ENCODE assay signal across 1 cellular context in the genomic region with DNA sequence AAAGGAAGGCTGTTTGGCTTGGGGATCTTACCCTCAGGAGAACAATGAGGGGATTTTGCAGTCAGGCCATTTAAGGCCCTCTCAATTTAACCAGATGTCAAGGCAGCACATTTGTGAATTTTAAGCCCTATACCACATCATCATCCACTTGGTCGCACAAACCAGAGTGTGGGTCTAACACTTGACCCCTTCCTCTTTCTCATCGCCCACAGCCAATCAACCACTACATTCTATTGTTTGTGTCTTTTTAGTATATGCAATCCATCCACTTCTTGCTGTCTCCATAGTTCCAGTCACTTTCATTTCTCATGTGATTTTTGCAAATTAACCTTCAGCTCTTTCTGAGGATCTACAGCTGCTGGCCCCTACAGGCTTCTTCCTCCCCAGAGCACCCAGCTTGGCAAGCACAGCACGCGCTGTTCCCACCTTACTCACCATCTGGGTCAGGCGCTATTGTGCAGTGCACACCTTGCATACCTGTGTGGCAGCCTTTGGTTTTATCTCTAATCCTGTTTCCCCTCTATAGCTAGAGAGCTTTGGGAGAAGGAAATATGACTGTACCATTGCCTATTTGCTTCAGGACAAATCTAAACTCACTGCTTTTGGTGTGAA.
TF ChIP-seq lines count a peak whose summit lies in the region.

No MANE protein-coding gene starts in this region.

TF ChIP-seq in GM23338, 12 proteins besides CTCF, POLR2A, EP300 and RAD21 (continued from another document):
- TF ChIP-seq, protein P1, sequence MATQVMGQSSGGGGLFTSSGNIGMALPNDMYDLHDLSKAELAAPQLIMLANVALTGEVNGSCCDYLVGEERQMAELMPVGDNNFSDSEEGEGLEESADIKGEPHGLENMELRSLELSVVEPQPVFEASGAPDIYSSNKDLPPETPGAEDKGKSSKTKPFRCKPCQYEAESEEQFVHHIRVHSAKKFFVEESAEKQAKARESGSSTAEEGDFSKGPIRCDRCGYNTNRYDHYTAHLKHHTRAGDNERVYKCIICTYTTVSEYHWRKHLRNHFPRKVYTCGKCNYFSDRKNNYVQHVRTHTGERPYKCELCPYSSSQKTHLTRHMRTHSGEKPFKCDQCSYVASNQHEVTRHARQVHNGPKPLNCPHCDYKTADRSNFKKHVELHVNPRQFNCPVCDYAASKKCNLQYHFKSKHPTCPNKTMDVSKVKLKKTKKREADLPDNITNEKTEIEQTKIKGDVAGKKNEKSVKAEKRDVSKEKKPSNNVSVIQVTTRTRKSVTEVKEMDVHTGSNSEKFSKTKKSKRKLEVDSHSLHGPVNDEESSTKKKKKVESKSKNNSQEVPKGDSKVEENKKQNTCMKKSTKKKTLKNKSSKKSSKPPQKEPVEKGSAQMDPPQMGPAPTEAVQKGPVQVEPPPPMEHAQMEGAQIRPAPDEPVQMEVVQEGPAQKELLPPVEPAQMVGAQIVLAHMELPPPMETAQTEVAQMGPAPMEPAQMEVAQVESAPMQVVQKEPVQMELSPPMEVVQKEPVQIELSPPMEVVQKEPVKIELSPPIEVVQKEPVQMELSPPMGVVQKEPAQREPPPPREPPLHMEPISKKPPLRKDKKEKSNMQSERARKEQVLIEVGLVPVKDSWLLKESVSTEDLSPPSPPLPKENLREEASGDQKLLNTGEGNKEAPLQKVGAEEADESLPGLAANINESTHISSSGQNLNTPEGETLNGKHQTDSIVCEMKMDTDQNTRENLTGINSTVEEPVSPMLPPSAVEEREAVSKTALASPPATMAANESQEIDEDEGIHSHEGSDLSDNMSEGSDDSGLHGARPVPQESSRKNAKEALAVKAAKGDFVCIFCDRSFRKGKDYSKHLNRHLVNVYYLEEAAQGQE (IDR thresholded peaks at IDR 0.05; ENCODE audit: unreplicated experiment): no peak
- no peak for TF ChIP-seq ZNF331 (CRISPR knock-in tag; IDR thresholded peaks at IDR 0.05; ENCODE audit: low read depth)
- no peak for TF ChIP-seq JUNB (IDR thresholded peaks at IDR 0.05; ENCODE audit: unreplicated experiment)
- no peak for TF ChIP-seq NANOG (IDR thresholded peaks at IDR 0.05; ENCODE audit: borderline replicate concordance)
- no peak for TF ChIP-seq EZH2 (IDR thresholded peaks at IDR 0.05; ENCODE audit: low read depth, unreplicated experiment)
- no peak for TF ChIP-seq ZNF114 (CRISPR knock-in tag; IDR thresholded peaks at IDR 0.05)
- no peak for TF ChIP-seq STAT1 (IDR thresholded peaks at IDR 0.05; ENCODE audit: unreplicated experiment)
- TF ChIP-seq, protein P2, sequence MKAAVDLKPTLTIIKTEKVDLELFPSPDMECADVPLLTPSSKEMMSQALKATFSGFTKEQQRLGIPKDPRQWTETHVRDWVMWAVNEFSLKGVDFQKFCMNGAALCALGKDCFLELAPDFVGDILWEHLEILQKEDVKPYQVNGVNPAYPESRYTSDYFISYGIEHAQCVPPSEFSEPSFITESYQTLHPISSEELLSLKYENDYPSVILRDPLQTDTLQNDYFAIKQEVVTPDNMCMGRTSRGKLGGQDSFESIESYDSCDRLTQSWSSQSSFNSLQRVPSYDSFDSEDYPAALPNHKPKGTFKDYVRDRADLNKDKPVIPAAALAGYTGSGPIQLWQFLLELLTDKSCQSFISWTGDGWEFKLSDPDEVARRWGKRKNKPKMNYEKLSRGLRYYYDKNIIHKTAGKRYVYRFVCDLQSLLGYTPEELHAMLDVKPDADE (IDR thresholded peaks at IDR 0.05): no peak
- TF ChIP-seq, protein P3, sequence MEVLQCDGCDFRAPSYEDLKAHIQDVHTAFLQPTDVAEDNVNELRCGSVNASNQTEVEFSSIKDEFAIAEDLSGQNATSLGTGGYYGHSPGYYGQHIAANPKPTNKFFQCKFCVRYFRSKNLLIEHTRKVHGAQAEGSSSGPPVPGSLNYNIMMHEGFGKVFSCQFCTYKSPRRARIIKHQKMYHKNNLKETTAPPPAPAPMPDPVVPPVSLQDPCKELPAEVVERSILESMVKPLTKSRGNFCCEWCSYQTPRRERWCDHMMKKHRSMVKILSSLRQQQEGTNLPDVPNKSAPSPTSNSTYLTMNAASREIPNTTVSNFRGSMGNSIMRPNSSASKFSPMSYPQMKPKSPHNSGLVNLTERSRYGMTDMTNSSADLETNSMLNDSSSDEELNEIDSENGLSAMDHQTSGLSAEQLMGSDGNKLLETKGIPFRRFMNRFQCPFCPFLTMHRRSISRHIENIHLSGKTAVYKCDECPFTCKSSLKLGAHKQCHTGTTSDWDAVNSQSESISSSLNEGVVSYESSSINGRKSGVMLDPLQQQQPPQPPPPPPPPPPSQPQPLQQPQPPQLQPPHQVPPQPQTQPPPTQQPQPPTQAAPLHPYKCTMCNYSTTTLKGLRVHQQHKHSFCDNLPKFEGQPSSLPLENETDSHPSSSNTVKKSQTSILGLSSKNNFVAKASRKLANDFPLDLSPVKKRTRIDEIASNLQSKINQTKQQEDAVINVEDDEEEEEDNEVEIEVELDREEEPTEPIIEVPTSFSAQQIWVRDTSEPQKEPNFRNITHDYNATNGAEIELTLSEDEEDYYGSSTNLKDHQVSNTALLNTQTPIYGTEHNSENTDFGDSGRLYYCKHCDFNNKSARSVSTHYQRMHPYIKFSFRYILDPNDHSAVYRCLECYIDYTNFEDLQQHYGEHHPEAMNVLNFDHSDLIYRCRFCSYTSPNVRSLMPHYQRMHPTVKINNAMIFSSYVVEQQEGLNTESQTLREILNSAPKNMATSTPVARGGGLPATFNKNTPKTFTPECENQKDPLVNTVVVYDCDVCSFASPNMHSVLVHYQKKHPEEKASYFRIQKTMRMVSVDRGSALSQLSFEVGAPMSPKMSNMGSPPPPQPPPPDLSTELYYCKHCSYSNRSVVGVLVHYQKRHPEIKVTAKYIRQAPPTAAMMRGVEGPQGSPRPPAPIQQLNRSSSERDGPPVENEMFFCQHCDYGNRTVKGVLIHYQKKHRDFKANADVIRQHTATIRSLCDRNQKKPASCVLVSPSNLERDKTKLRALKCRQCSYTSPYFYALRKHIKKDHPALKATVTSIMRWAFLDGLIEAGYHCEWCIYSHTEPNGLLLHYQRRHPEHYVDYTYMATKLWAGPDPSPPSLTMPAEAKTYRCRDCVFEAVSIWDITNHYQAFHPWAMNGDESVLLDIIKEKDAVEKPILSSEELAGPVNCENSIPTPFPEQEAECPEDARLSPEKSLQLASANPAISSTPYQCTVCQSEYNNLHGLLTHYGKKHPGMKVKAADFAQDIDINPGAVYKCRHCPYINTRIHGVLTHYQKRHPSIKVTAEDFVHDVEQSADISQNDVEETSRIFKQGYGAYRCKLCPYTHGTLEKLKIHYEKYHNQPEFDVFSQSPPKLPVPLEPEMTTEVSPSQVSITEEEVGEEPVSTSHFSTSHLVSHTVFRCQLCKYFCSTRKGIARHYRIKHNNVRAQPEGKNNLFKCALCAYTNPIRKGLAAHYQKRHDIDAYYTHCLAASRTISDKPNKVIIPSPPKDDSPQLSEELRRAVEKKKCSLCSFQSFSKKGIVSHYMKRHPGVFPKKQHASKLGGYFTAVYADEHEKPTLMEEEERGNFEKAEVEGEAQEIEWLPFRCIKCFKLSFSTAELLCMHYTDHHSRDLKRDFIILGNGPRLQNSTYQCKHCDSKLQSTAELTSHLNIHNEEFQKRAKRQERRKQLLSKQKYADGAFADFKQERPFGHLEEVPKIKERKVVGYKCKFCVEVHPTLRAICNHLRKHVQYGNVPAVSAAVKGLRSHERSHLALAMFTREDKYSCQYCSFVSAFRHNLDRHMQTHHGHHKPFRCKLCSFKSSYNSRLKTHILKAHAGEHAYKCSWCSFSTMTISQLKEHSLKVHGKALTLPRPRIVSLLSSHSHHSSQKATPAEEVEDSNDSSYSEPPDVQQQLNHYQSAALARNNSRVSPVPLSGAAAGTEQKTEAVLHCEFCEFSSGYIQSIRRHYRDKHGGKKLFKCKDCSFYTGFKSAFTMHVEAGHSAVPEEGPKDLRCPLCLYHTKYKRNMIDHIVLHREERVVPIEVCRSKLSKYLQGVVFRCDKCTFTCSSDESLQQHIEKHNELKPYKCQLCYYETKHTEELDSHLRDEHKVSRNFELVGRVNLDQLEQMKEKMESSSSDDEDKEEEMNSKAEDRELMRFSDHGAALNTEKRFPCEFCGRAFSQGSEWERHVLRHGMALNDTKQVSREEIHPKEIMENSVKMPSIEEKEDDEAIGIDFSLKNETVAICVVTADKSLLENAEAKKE (CRISPR knock-in tag; IDR thresholded peaks at IDR 0.05): no peak
- no peak for TF ChIP-seq CREB1 (CRISPR knock-in tag; IDR thresholded peaks at IDR 0.05; ENCODE audit: low read depth)
TF ChIP-seq in GM23338: peak in this region for 0.
